Comparison of ENCODE assay signal across 9 cellular contexts in the genomic region with DNA sequence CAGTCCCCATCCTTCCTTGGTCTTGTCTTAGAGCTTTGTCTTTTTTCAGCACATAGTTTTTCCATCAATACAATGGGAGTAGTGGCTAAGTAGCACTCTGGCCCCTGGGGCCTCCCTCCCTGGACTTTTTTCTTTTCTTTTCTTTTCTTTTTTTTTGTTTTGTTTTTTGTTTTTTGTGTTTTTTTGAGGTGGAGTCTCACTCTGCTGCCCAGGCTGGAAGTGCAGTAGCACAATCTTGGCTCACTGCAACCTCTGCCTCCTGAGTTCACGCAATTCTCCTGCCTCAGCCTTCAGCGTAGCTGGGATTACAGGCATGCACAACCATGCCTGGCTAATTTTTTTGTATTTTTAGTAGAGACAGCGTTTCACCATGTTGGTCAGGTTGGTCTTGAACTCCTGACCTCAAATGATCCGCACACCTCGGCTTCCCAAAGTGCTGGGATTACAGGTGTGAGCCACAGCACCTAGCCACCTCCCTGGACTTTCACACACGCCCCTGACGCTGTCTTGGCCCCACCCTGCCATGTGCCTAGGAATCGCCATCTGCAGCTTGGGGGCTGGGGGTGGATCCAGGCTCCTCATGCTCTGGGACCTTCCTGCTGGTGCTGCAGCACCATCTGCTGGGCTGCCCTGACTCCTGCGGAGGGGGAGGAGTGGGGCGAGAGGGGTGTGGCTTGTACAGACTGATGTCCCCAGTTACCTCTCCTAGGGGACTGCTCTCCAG. TPM values are rescaled to one million over a fixed set of nuclear protein-coding genes. Genes with fewer than 3 reads are reported as not detected.
DNase-seq lines count a peak whose midpoint lies in the region; ATAC-seq and TF ChIP-seq lines count a peak whose summit lies in the region.
"Had no signal": no experiment of that assay in that cellular context is flagged by ENCODE, and none has a peak within 500 bp of the region (broad histone marks: within the 10 kb centered on the region; RNA-seq: fewer than 3 reads in every experiment).

No MANE protein-coding gene starts in this region.

- TF ChIP-seq CTCF in CD14-positive monocyte (IDR thresholded peaks at IDR 0.05) = peak; percentile 88
- TF ChIP-seq CTCF in cardiac muscle cell (IDR thresholded peaks at IDR 0.05; ENCODE audit: low read depth, low read length) = peak; percentile 97
- TF ChIP-seq CTCF in type B pancreatic cell (conservative IDR thresholded peaks at IDR 0.05) = peak; percentile 90

- peaks cover 53 to 62% of the 10 kb centered on the region in 2 donors for H3K36me3 Mint-ChIP-seq in CD14-positive monocyte
- H3K36me3 Mint-ChIP-seq in activated naive CD8-positive, alpha-beta T cell treated with anti-CD3 and anti-CD28 coated beads, Interleukin-2, amount 50 U/mL, for 24 hours (ENCODE audit: low read depth) = peaks cover 18% of the 10 kb centered on the region
- H3K36me3 Mint-ChIP-seq in type B pancreatic cell = peaks cover 6% of the 10 kb centered on the region

- H3K27me3 Mint-ChIP-seq in CD14-positive monocyte (ENCODE audit: low read depth in 3 of 3) (peaks cover 3 to 4% (median 3%) of the 10 kb centered on the region in 3 donors), type B pancreatic cell (peaks cover 7% of the 10 kb centered on the region)
- H3K27me3 Mint-ChIP-seq in activated naive CD8-positive, alpha-beta T cell treated with anti-CD3 and anti-CD28 coated beads, Interleukin-2, amount 50 U/mL, for 24 hours = no peaks in the 10 kb centered on the region

- H3K27ac Mint-ChIP-seq in CD14-positive monocyte = peak overlapping the region; percentile 74 to 96 (median 93)
- peak overlapping the region; percentile 73 for H3K27ac Mint-ChIP-seq in activated naive CD8-positive, alpha-beta T cell treated with anti-CD3 and anti-CD28 coated beads, Interleukin-2, amount 50 U/mL, for 24 hours
- peak overlapping the region; percentile 91 for H3K27ac Mint-ChIP-seq in type B pancreatic cell

- H3K9me3 ChIP-seq in cardiac muscle cell (ENCODE audit: low read depth) = no peaks in the 10 kb centered on the region

- DNase-seq in CD14-positive monocyte (ENCODE audit: low spot score) (peak; percentile 91), NCI-H1105 treated with DMSO at 0.1 percent for 48 hours (lab: John Stamatoyannopoulos, UW) (peak; percentile 69), T follicular helper cell (ENCODE audit: low read depth) (peak; percentile 78), cardiac muscle cell (ENCODE audit: low read depth in 1 of 2, low spot score in 1 of 2) (peak; percentile 88 to 91), posterior vena cava (ENCODE audit: low spot score) (peak; percentile 97), type B pancreatic cell (ENCODE audit: extremely low spot score, unreplicated experiment) (peak; percentile 87)
- peak; percentile 87 for DNase-seq in activated naive CD8-positive, alpha-beta T cell treated with anti-CD3 and anti-CD28 coated beads, Interleukin-2, amount 50 U/mL, for 24 hours

- no peaks in the 10 kb centered on the region for H3K9me3 Mint-ChIP-seq in CD14-positive monocyte
- H3K9me3 Mint-ChIP-seq in activated naive CD8-positive, alpha-beta T cell treated with anti-CD3 and anti-CD28 coated beads, Interleukin-2, amount 50 U/mL, for 24 hours = no peaks in the 10 kb centered on the region
- H3K9me3 Mint-ChIP-seq in type B pancreatic cell = no peaks in the 10 kb centered on the region

- intact Hi-C loops in CD14-positive monocyte (cut with micrococcal nuclease) (loop anchor here (1.0 to 5.0 kb wide), 7 partner anchors 42 to 267 kb away; a partner anchor contains a TSS), posterior vena cava (cut with DNase I) (loop anchor here (2.0 to 10.0 kb wide), 3 partner anchors 176 to 250 kb away; a partner anchor contains a TSS)

- peaks cover 23% of the 10 kb centered on the region for H3K4me1 ChIP-seq in cardiac muscle cell (ENCODE audit: low read depth)

- no peaks in the 10 kb centered on the region for H3K36me3 ChIP-seq in cardiac muscle cell

- no peak overlapping the region for H3K4me3 ChIP-seq in cardiac muscle cell

- H3K27me3 ChIP-seq in cardiac muscle cell = no peaks in the 10 kb centered on the region

- no peak overlapping the region for H3K27ac ChIP-seq in cardiac muscle cell

- ATAC-seq in GM21515 (IDR thresholded peaks at IDR 0.05; ENCODE audit: unreplicated experiment) = peak; percentile 34
- peak; percentile 74 for ATAC-seq in activated naive CD8-positive, alpha-beta T cell treated with anti-CD3 and anti-CD28 coated beads, Interleukin-2, amount 50 U/mL, for 24 hours

- peak overlapping the region; percentile 94 to 96 for H3K4me3 Mint-ChIP-seq in CD14-positive monocyte
- peak overlapping the region; percentile 90 for H3K4me3 Mint-ChIP-seq in activated naive CD8-positive, alpha-beta T cell treated with anti-CD3 and anti-CD28 coated beads, Interleukin-2, amount 50 U/mL, for 24 hours
- H3K4me3 Mint-ChIP-seq in type B pancreatic cell = peak overlapping the region; percentile 88

- H3K4me1 Mint-ChIP-seq in CD14-positive monocyte (peaks cover 61% of the 10 kb centered on the region), type B pancreatic cell (ENCODE audit: unreplicated experiment) (peaks cover 33% of the 10 kb centered on the region)
- peaks cover 40% of the 10 kb centered on the region for H3K4me1 Mint-ChIP-seq in activated naive CD8-positive, alpha-beta T cell treated with anti-CD3 and anti-CD28 coated beads, Interleukin-2, amount 50 U/mL, for 24 hours

RNA-seq across cellular contexts. Expression of a gene that starts 2.8 kb away (rescaled TPM):
- polyA plus RNA-seq in CD14-positive monocyte (10 to 100 TPM in 1 of 2 donors, 1 to 10 TPM in 1; 8.9 to 18.2 TPM), cardiac muscle cell (8.6 and 12.8 TPM in 2 replicates)
- total RNA-seq in cardiac muscle cell (28.9 and 35.1 TPM in 2 replicates), posterior vena cava (10 to 100 TPM; 25.8 to 26.4 TPM), type B pancreatic cell (ENCODE audit: low replicate concordance) (44.5 and 70.3 TPM in 2 replicates)

RNA-seq across cellular contexts. Expression of a gene that starts 53.6 kb away (rescaled TPM):
- polyA plus RNA-seq in CD14-positive monocyte (not detected), cardiac muscle cell (not detected in 2 replicates)
- total RNA-seq in cardiac muscle cell (0.07 and 0.09 TPM in 2 replicates), posterior vena cava (not detected), type B pancreatic cell (ENCODE audit: low replicate concordance) (not detected in 2 replicates)
- total RNA-seq: T-helper 1 cell treated with Interleukin-12 subunit alpha and Interleukin-12 subunit beta and Interleukin-4 antibody, amounts not matched to agents 30 ng/mL and 1 ng/mL, for 36 hours had no signal
